Comparison of ENCODE assay signal across 15 cellular contexts in genomic region chr1:155463865-155464264, GRCh38.
DNase-seq lines count a peak whose midpoint lies in the region; ATAC-seq and TF ChIP-seq lines count a peak whose summit lies in the region.
"Had no signal": no experiment of that assay in that cellular context is flagged by ENCODE, and none has a peak within 500 bp of the region (broad histone marks: within the 10 kb centered on the region; RNA-seq: fewer than 3 reads in every experiment).

No MANE protein-coding gene starts in this region.

- no peaks in the 10 kb centered on the region for H3K36me3 Mint-ChIP-seq in natural killer cell
- H3K36me3 Mint-ChIP-seq in natural killer cell treated with Interleukin-12 subunit alpha and Interleukin-12 subunit beta and Interleukin-15 and Interleukin-18, amount 100 ng/mL, for 72 hours: no peaks in the 10 kb centered on the region
- peaks cover 19% of the 10 kb centered on the region for H3K36me3 Mint-ChIP-seq in activated naive CD8-positive, alpha-beta T cell treated with anti-CD3 and anti-CD28 coated beads, Interleukin-2, amount 50 U/mL, for 24 hours (ENCODE audit: low read depth)

- H3K4me1 Mint-ChIP-seq in natural killer cell: peaks cover 21 to 36% of the 10 kb centered on the region in 2 donors
- H3K4me1 Mint-ChIP-seq in natural killer cell treated with Interleukin-12 subunit alpha and Interleukin-12 subunit beta and Interleukin-15 and Interleukin-18, amount 100 ng/mL, for 72 hours (ENCODE audit: low read depth in 2 of 2): peaks cover 23 to 31% of the 10 kb centered on the region in 2 donors
- peaks cover 48% of the 10 kb centered on the region for H3K4me1 Mint-ChIP-seq in activated naive CD8-positive, alpha-beta T cell treated with anti-CD3 and anti-CD28 coated beads, Interleukin-2, amount 50 U/mL, for 24 hours

- intact Hi-C loops in natural killer cell (cut with micrococcal nuclease): no loop called here

- ATAC-seq in natural killer cell: no peak
- no peak for ATAC-seq in natural killer cell treated with Interleukin-12 subunit alpha and Interleukin-12 subunit beta and Interleukin-15 and Interleukin-18, amount 100 ng/mL, for 72 hours
- peak; percentile 83 for ATAC-seq in activated naive CD8-positive, alpha-beta T cell treated with anti-CD3 and anti-CD28 coated beads, Interleukin-2, amount 50 U/mL, for 24 hours
- no peak for ATAC-seq in HG03432 (IDR thresholded peaks at IDR 0.05; ENCODE audit: unreplicated experiment)
- ATAC-seq in HG02852 (IDR thresholded peaks at IDR 0.05; ENCODE audit: unreplicated experiment): no peak
- ATAC-seq: CD8-positive, alpha-beta T cell had no signal

- DNase-seq in natural killer cell (no peak), iPS-NIHi7 (ENCODE audit: extremely low spot score) (peak; percentile 11), H7 (no peak), NCI-H2196 (lab: John Stamatoyannopoulos, UW; ENCODE audit: unreplicated experiment) (no peak)
- no peak for DNase-seq in natural killer cell treated with Interleukin-12 subunit alpha and Interleukin-12 subunit beta and Interleukin-15 and Interleukin-18, amount 100 ng/mL, for 72 hours (ENCODE audit: low spot score)
- no peak for DNase-seq in activated naive CD8-positive, alpha-beta T cell treated with anti-CD3 and anti-CD28 coated beads, Interleukin-2, amount 50 U/mL, for 24 hours
- DNase-seq: activated T-cell treated with anti-CD3 and anti-CD28 coated beads, Interleukin-2, amount 50 U/mL, for 4 hours; CD8-positive, alpha-beta T cell; NK-92 treated with Interleukin-12 subunit alpha and Interleukin-12 subunit beta, amount 100 ng/mL, for 24 hours; nucleus accumbens; stimulated activated CD4-positive, alpha-beta T cell treated with anti-CD3 and anti-CD28 coated beads, Interleukin-4, amount 100 ng/mL, for 4 hours; tibial artery had no signal

- H3K4me3 Mint-ChIP-seq in natural killer cell: no peak overlapping the region
- no peak overlapping the region for H3K4me3 Mint-ChIP-seq in natural killer cell treated with Interleukin-12 subunit alpha and Interleukin-12 subunit beta and Interleukin-15 and Interleukin-18, amount 100 ng/mL, for 72 hours
- H3K4me3 Mint-ChIP-seq in activated naive CD8-positive, alpha-beta T cell treated with anti-CD3 and anti-CD28 coated beads, Interleukin-2, amount 50 U/mL, for 24 hours: no peak overlapping the region
- H3K4me3 Mint-ChIP-seq: activated T-cell treated with anti-CD3 and anti-CD28 coated beads, Interleukin-2, amount 50 U/mL, for 4 hours; CD8-positive, alpha-beta T cell; T-helper 2 cell treated with Interferon-gamma antibody and Interleukin-4, amounts not matched to agents 5 μg/mL and 100 μg/mL, for 36 hours had no signal

- H3K4me3 ChIP-seq in H7 (ENCODE audit: insufficient read depth, low read depth, low read length): no peak overlapping the region
- H3K4me3 ChIP-seq: tibial artery had no signal

- H3K36me3 ChIP-seq in H7 (replicated peaks; ENCODE audit: control insufficient read depth, insufficient read depth, low read length): no peaks in the 10 kb centered on the region

- no peaks in the 10 kb centered on the region for H3K27me3 Mint-ChIP-seq in natural killer cell (ENCODE audit: low read depth in 2 of 2)
- no peaks in the 10 kb centered on the region for H3K27me3 Mint-ChIP-seq in natural killer cell treated with Interleukin-12 subunit alpha and Interleukin-12 subunit beta and Interleukin-15 and Interleukin-18, amount 100 ng/mL, for 72 hours
- H3K27me3 Mint-ChIP-seq in activated naive CD8-positive, alpha-beta T cell treated with anti-CD3 and anti-CD28 coated beads, Interleukin-2, amount 50 U/mL, for 24 hours: no peaks in the 10 kb centered on the region

- peak overlapping the region; percentile 53 to 65 for H3K27ac Mint-ChIP-seq in natural killer cell
- peak overlapping the region in 1 of 2 donors; percentile 75 for H3K27ac Mint-ChIP-seq in natural killer cell treated with Interleukin-12 subunit alpha and Interleukin-12 subunit beta and Interleukin-15 and Interleukin-18, amount 100 ng/mL, for 72 hours
- H3K27ac Mint-ChIP-seq in activated naive CD8-positive, alpha-beta T cell treated with anti-CD3 and anti-CD28 coated beads, Interleukin-2, amount 50 U/mL, for 24 hours: peak overlapping the region; percentile 35
- H3K27ac Mint-ChIP-seq: CD8-positive, alpha-beta T cell had no signal

- no peak for TF ChIP-seq CTCF in natural killer cell (IDR thresholded peaks at IDR 0.05)

- H3K9me3 Mint-ChIP-seq in natural killer cell: no peaks in the 10 kb centered on the region
- no peaks in the 10 kb centered on the region for H3K9me3 Mint-ChIP-seq in natural killer cell treated with Interleukin-12 subunit alpha and Interleukin-12 subunit beta and Interleukin-15 and Interleukin-18, amount 100 ng/mL, for 72 hours
- H3K9me3 Mint-ChIP-seq in activated naive CD8-positive, alpha-beta T cell treated with anti-CD3 and anti-CD28 coated beads, Interleukin-2, amount 50 U/mL, for 24 hours: no peaks in the 10 kb centered on the region
- H3K9me3 Mint-ChIP-seq: activated T-cell treated with anti-CD3 and anti-CD28 coated beads, Interleukin-2, amount 50 U/mL, for 4 hours; CD8-positive, alpha-beta T cell; T-helper 2 cell treated with Interferon-gamma antibody and Interleukin-4, amounts not matched to agents 5 μg/mL and 100 μg/mL, for 36 hours had no signal

- no peaks in the 10 kb centered on the region for H3K27me3 ChIP-seq in H7 (ENCODE audit: control insufficient read depth, insufficient read depth, low read length)
- H3K27me3 ChIP-seq: tibial artery had no signal
